In the genomic region with DNA sequence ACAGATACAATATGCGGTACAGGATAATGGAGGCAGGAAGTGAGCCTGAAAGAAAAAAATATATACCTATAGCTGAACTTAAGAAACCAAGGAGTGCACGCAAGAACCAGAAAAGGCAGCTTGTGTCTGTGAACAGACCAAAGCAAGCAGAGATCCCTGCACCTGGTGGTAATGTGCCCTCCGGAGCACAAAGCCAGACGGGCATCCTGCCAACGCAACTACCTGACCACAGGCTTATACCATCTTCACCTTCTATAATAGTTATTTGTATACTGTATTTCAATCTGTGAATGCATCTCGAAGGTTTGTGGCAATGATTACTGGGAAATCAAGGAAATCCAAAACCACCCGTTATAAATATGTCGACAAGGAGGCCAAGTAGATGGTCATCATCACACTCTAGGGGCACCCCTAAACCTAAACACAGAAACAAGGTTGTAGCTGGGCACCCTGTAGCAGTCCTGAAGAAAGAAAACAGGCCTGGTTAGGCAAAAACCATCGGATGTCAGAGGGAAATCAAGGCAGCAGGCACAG, we compare ENCODE assay signal across 8 cellular contexts. TPM values are rescaled to one million over a fixed set of nuclear protein-coding genes. Genes with fewer than 3 reads are reported as not detected.
DNase-seq lines count a peak whose midpoint lies in the region; ATAC-seq lines count a peak whose summit lies in the region.

No MANE protein-coding gene starts in this region.

- H3K9me3 ChIP-seq in endocrine pancreas (ENCODE audit: control insufficient read depth, low read length), result no peaks in the 10 kb centered on the region

- H3K4me3 ChIP-seq in endocrine pancreas (ENCODE audit: control insufficient read depth, insufficient read depth, low read length), result peak overlapping the region; percentile 85

- H3K9ac ChIP-seq in endocrine pancreas (ENCODE audit: control insufficient read depth, insufficient read depth, low read length), result peak overlapping the region; percentile 99

- peaks cover 4% of the 10 kb centered on the region for H3K4me1 ChIP-seq in endocrine pancreas (ENCODE audit: control insufficient read depth, insufficient read depth, low read length)

- H3K36me3 ChIP-seq in endocrine pancreas (ENCODE audit: control insufficient read depth, insufficient read depth, low read length), result no peaks in the 10 kb centered on the region

- no peaks in the 10 kb centered on the region for H3K27me3 ChIP-seq in endocrine pancreas (ENCODE audit: control insufficient read depth, insufficient read depth, low read length)

- ATAC-seq in GM18858 (IDR thresholded peaks at IDR 0.05; ENCODE audit: unreplicated experiment) (peak; percentile 23), HG02852 (IDR thresholded peaks at IDR 0.05; ENCODE audit: unreplicated experiment) (peak; percentile 13)

- DNase-seq in NCI-H2029 treated with DMSO at 0.1 percent for 48 hours (lab: John Stamatoyannopoulos, UW) (peak; percentile 81), myocyte (ENCODE audit: low read depth) (peak; percentile 28), superior temporal gyrus (ENCODE audit: extremely low spot score) (peak; percentile 57), SKM-1 (lab: John Stamatoyannopoulos, UW; ENCODE audit: unreplicated experiment) (no peak)
- peak; percentile 6 to 17 for DNase-seq in activated CD4-positive, alpha-beta T cell treated with anti-CD3 and anti-CD28 coated beads, Interleukin-2, amount 50 U/mL, for 4 hours

RNA-seq across cellular contexts. Expression of a gene that starts 0.8 kb away (rescaled TPM):
- 11.7 and 11.8 TPM in 2 replicates for total RNA-seq in myocyte
- polyA plus RNA-seq in myocyte (2012), result 6.8 TPM
